In genomic region chr7:4753610-4754432, GRCh38 we compare ENCODE assay signal across 9 cellular contexts. TPM values are rescaled to one million over a fixed set of nuclear protein-coding genes. Genes with fewer than 3 reads are reported as not detected.
DNase-seq lines count a peak whose midpoint lies in the region; ATAC-seq and TF ChIP-seq lines count a peak whose summit lies in the region.
"Had no signal": no experiment of that assay in that cellular context is flagged by ENCODE, and none has a peak within 500 bp of the region (broad histone marks: within the 10 kb centered on the region; RNA-seq: fewer than 3 reads in every experiment).

No MANE protein-coding gene starts in this region.

- no peaks in the 10 kb centered on the region for H3K27me3 ChIP-seq in left lung
- H3K27me3 ChIP-seq: BLaER1 had no signal

- H3K27ac ChIP-seq in left lung, result no peak overlapping the region

- H3K4me3 ChIP-seq in cardiac fibroblast (replicated peaks in 1 of 2; ENCODE audit: low read depth in 2 of 2, low read length in 2 of 2) (no peak overlapping the region), left lung (no peak overlapping the region)
- H3K4me3 ChIP-seq: BLaER1 had no signal

- H3K36me3 ChIP-seq in left lung, result peaks cover 0 to 69% of the 10 kb centered on the region in 2 donors

- H3K4me1 ChIP-seq in left lung, result peaks cover 0 to 22% of the 10 kb centered on the region in 2 donors

- intact Hi-C loops in left lung (cut with DNase I), result loop anchor here in 1 of 2 donors (10.0 kb wide), 1 partner anchor 139 kb away; no protein-coding TSS in a partner anchor

- ATAC-seq in HG02642 (IDR thresholded peaks at IDR 0.05; ENCODE audit: poor library complexity, unreplicated experiment), result peak; percentile 74
- peak; percentile 94 for ATAC-seq in left lung

- peak; percentile 54 to 77 (median 64) for DNase-seq in NCI-H1417 (lab: John Stamatoyannopoulos, UW)
- no peak for DNase-seq in NCI-H1417 treated with DMSO at 0.1 percent for 48 hours (lab: John Stamatoyannopoulos, UW)
- DNase-seq in NCI-H1930 (lab: John Stamatoyannopoulos, UW), result peak; percentile 53
- DNase-seq in activated CD4-positive, CD25-positive, alpha-beta regulatory T cell treated with anti-CD3 and anti-CD28 coated beads, Interleukin-2, amount 50 U/mL, for 72 hours, result peak; percentile 90
- peak; percentile 53 to 54 for DNase-seq in cardiac fibroblast (ENCODE audit: low read depth in 2 of 2)
- DNase-seq in left lung, result peak; percentile 85 to 98
- DNase-seq in stimulated activated CD4-positive, alpha-beta T cell treated with anti-CD3 and anti-CD28 coated beads, Interleukin-4, amount 100 ng/mL, for 4 hours, result peak; percentile 74 to 86

- no peaks in the 10 kb centered on the region for H3K9me3 ChIP-seq in left lung
- H3K9me3 ChIP-seq: BLaER1 had no signal

- TF ChIP-seq CTCF in cardiac fibroblast (IDR thresholded peaks at IDR 0.05; ENCODE audit: low read depth, low read length) (peak; percentile 89), left lung (IDR thresholded peaks at IDR 0.05) (peak; percentile 83 to 90)

RNA-seq across cellular contexts. Expression of gene AP5Z1, which starts 21.6 kb away (rescaled TPM):
- total RNA-seq in left lung, result 10 to 100 TPM; 37.1 to 49.5 TPM
